Comparison of ENCODE assay signal across 8 cellular contexts in the genomic region with DNA sequence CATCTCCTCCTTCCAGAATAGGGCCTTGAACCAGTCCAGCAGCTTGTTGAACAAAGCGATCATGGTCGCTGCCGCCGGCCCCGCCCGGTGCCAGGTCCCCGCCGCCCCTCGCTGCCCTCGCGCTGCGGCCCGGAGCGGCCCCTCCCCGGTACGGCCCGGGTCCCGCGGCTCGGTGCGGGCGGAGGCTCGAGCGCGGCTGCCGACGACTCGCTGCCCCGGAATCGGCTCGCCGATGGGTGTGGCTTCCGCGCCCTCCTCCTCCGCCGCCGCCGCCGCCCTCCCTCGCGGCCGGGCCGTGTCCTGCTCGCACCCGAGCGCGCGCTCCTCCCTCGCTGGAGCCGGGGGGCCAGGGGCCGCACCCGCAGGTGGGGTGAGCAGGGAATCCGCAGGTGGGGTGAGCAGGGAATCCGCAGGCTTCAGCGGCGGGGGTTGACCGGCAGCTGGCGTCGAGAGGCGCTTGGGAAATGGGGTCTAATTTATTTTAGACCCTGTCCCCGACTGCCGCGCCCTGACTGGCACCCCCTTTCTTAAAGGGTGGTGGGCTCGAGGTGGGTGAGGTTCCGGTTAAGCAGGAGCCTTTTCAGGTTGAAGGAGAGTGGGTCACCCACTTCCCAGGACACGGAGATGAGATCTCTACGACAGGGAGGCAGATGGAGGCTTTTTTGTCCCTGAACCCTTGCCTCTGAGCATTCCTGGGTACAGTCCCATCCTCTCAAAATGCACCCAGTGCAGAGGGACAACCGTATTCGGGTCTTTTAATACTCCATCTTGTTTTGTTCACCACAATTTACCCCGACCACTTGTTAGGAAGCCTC. TPM values are rescaled to one million over a fixed set of nuclear protein-coding genes. Genes with fewer than 3 reads are reported as not detected.
A peak's percentile ranks its signal among the peaks of the same experiment; 100 is the strongest.
DNase-seq lines count a peak whose midpoint lies in the region; FAIRE-seq and TF ChIP-seq lines count a peak whose summit lies in the region.

A gene (minus strand): TSS at position 228 of the 815 bp plus-strand sequence. CDS start 165 bp downstream, at position 63.

- TF ChIP-seq CTCF in GM10266 (IDR thresholded peaks at IDR 0.05; ENCODE audit: control insufficient read depth, insufficient read depth, low read depth, missing control alignments) (no peak), H9 (conservative IDR thresholded peaks at IDR 0.05) (no peak), WI38 (IDR thresholded peaks at IDR 0.05; ENCODE audit: low read depth, low read length) (no peak)

- H4K8ac ChIP-seq in H9 (replicated peaks; ENCODE audit: insufficient read length, low read depth, low read length) = no peak within 1 kb of the TSS

- H3K23ac ChIP-seq in H9 (ENCODE audit: insufficient read length, low read depth, low read length) = no peak within 1 kb of the TSS

- H2BK15ac ChIP-seq in H9 (ENCODE audit: low read depth, low read length) = no peak within 1 kb of the TSS

- H3K4ac ChIP-seq in H9 (ENCODE audit: low read depth, low read length) = no peak within 1 kb of the TSS

- peaks cover 13% of the 10 kb centered on the region; the same call in 1 of the 2 replicates for H3K79me2 ChIP-seq in H9 (ENCODE audit: insufficient read depth, low read length)

- peak within 1 kb of the TSS; percentile 81 for H3K14ac ChIP-seq in H9 (ENCODE audit: insufficient read depth, low read length)

- H3K4me2 ChIP-seq in H9 (ENCODE audit: insufficient read depth, insufficient read length, low read length) = peak within 1 kb of the TSS; percentile 89

- H2BK120ac ChIP-seq in H9 (ENCODE audit: low read depth, low read length, poor library complexity, severe bottlenecking) = no peak within 1 kb of the TSS

- peaks cover 14% of the 10 kb centered on the region for H3K23me2 ChIP-seq in H9 (ENCODE audit: insufficient read length, low read depth, low read length, poor library complexity, severe bottlenecking)

- H3K27me3 ChIP-seq in H9 (ENCODE audit: insufficient read depth, low read length) (no peaks in the 10 kb centered on the region; the same call in 1 of the 2 replicates), small intestine (ENCODE audit: control insufficient read depth in 2 of 2, insufficient read depth in 2 of 2, low read length in 2 of 2) (no peaks in the 10 kb centered on the region)

- peaks cover 3% of the 10 kb centered on the region; the same call in 1 of the 2 replicates for H3K4me1 ChIP-seq in H9 (ENCODE audit: insufficient read depth, low read length)
- H3K4me1 ChIP-seq in small intestine (ENCODE audit: control insufficient read depth in 2 of 2, insufficient read depth in 1 of 2, low read depth in 1 of 2, low read length in 1 of 2) = peaks cover 2 to 7% of the 10 kb centered on the region in 2 donors

- peak within 1 kb of the TSS; percentile 91 for H3K4me3 ChIP-seq in WI38 (ENCODE audit: low read depth, low read length)
- H3K4me3 ChIP-seq in small intestine (ENCODE audit: low read depth in 1 of 2, low read length in 2 of 2) = peak within 1 kb of the TSS; percentile 97

- H2AFZ ChIP-seq in H9 (ENCODE audit: low read length) = peak within 1 kb of the TSS; percentile 79

- no peak within 1 kb of the TSS for H3T11ph ChIP-seq in H9 (ENCODE audit: low read length)

- H3K36me3 Mint-ChIP-seq in H9 (ENCODE audit: insufficient read depth in 1 of 3, low read depth in 3 of 3) = no peaks in the 10 kb centered on the region; a peak in 3 of 7 replicates

- no peaks in the 10 kb centered on the region for H4K20me1 ChIP-seq in H9 (ENCODE audit: control insufficient read depth, insufficient read depth, insufficient read length)

- no peak within 1 kb of the TSS for H3K56ac ChIP-seq in H9 (ENCODE audit: insufficient read length, low read depth, low read length)

- H3K27ac ChIP-seq in H9 (ENCODE audit: insufficient read length, low read depth, low read length) = no peak within 1 kb of the TSS
- peak within 1 kb of the TSS; percentile 87 for H3K27ac ChIP-seq in caudate nucleus (ENCODE audit: low read depth, low read length)
- peak within 1 kb of the TSS; percentile 72 to 91 for H3K27ac ChIP-seq in small intestine (ENCODE audit: low read depth in 1 of 2, low read length in 1 of 2)

- peak within 1 kb of the TSS; percentile 35 for H3K18ac ChIP-seq in H9 (ENCODE audit: insufficient read length, low read depth, low read length)

- H4K91ac ChIP-seq in H9 (ENCODE audit: insufficient read length, low read depth, low read length) = no peak within 1 kb of the TSS

- H3K27me3 Mint-ChIP-seq in H9 (ENCODE audit: low read depth) = peaks cover 13% of the 10 kb centered on the region

- no peak within 1 kb of the TSS for H2AK5ac ChIP-seq in H9 (ENCODE audit: insufficient read length, low read length)

- no peak within 1 kb of the TSS for H2BK12ac ChIP-seq in H9 (ENCODE audit: insufficient read length, low read depth, low read length)

- peak within 1 kb of the TSS; percentile 59 for H3K9ac ChIP-seq in H9 (ENCODE audit: extremely low read depth, insufficient read length, low read length)

- DNase-seq in GM10266 (ENCODE audit: extremely low spot score) (peak; percentile 91), H9 (no peak), NAMALWA (ENCODE audit: low spot score) (peak; percentile 60), caudate nucleus (lab: John Stamatoyannopoulos, UW) (peak in 51 of 61 donors; percentile 25 to 79 (median 55)), inferior parietal cortex (ENCODE audit: extremely low spot score) (peak; percentile 48), small intestine (peak; percentile 62), cerebellar nuclear complex (lab: John Stamatoyannopoulos, UW) (no peak)

- H3K9me3 ChIP-seq in H9 (ENCODE audit: control insufficient read depth, low read depth, low read length) (no peaks in the 10 kb centered on the region), small intestine (ENCODE audit: control insufficient read depth, low read depth) (no peaks in the 10 kb centered on the region)

- no peaks in the 10 kb centered on the region for H3K9me3 Mint-ChIP-seq in H9

- H3K36me3 ChIP-seq in small intestine (ENCODE audit: control insufficient read depth in 2 of 2, insufficient read depth in 2 of 2, low read length in 2 of 2) = no peaks in the 10 kb centered on the region

- peaks cover 15 to 20% of the 10 kb centered on the region in 2 experiments for H3K4me1 Mint-ChIP-seq in H9

- peak within 1 kb of the TSS; percentile 83 to 86 for H3K4me3 Mint-ChIP-seq in H9

- WGBS in H9 (ENCODE audit: extremely low coverage, insufficient read length, low lambda C conversion rate) = no CpG with 5 or more reads among the region's 70 CpGs
- WGBS in small intestine, 3 donors = 0 to 1% (median 1%) methylated on average over 29 to 70 of the region's 70 CpGs

- no peak within 1 kb of the TSS for H2BK5ac ChIP-seq in H9 (ENCODE audit: insufficient read length, low read length)

- H2BK20ac ChIP-seq in H9 (ENCODE audit: low read depth, low read length, poor library complexity, severe bottlenecking) = no peak within 1 kb of the TSS

- peaks cover 11% of the 10 kb centered on the region for H3K79me1 ChIP-seq in H9 (ENCODE audit: insufficient read depth, low read depth, low read length, poor library complexity, severe bottlenecking)

- FAIRE-seq in small intestine (lab: Jason Lieb, UNC) = no peak

- peak within 1 kb of the TSS; percentile 24 to 79 (median 46); a peak in 5 of 7 replicates for H3K27ac Mint-ChIP-seq in H9

- H4K5ac ChIP-seq in H9 (ENCODE audit: insufficient read length, low read depth, low read length) = no peak within 1 kb of the TSS

RNA-seq across cellular contexts. Expression of the gene that starts here (rescaled TPM):
- 58.6 and 67.2 TPM in 2 replicates for total RNA-seq in H9 (2021)
- 10 to 100 TPM; 17.4 to 23.0 (median 22.2) TPM for polyA plus RNA-seq in small intestine

Comparison
In these comparisons a context has a peak if more than half of its experiments do, and no peak if none do; other contexts are left out.
1. DNase-seq: peak in GM10266 (single experiment), NAMALWA (single experiment), caudate nucleus (51 of 61), inferior parietal cortex (single experiment) and small intestine (single experiment); none in H9 (single experiment) and cerebellar nuclear complex (0 of 2).